In genomic region chr14:71237556-71237955, GRCh38 we compare ENCODE assay signal across 1 cellular context.
TF ChIP-seq lines count a peak whose summit lies in the region.

No MANE protein-coding gene starts in this region.

TF ChIP-seq in GM23338, 12 proteins besides CTCF, POLR2A, EP300 and RAD21 (continued from another document):
- TF ChIP-seq ZNF462 (CRISPR knock-in tag; IDR thresholded peaks at IDR 0.05) (no peak), ZNF331 (CRISPR knock-in tag; IDR thresholded peaks at IDR 0.05; ENCODE audit: low read depth) (no peak), POLR2AphosphoS5 (IDR thresholded peaks at IDR 0.05; ENCODE audit: low read depth) (no peak), JUNB (IDR thresholded peaks at IDR 0.05; ENCODE audit: unreplicated experiment) (no peak), ZNF114 (CRISPR knock-in tag; IDR thresholded peaks at IDR 0.05) (no peak), NANOG (IDR thresholded peaks at IDR 0.05; ENCODE audit: borderline replicate concordance) (no peak)
- TF ChIP-seq, protein P1, sequence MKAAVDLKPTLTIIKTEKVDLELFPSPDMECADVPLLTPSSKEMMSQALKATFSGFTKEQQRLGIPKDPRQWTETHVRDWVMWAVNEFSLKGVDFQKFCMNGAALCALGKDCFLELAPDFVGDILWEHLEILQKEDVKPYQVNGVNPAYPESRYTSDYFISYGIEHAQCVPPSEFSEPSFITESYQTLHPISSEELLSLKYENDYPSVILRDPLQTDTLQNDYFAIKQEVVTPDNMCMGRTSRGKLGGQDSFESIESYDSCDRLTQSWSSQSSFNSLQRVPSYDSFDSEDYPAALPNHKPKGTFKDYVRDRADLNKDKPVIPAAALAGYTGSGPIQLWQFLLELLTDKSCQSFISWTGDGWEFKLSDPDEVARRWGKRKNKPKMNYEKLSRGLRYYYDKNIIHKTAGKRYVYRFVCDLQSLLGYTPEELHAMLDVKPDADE (IDR thresholded peaks at IDR 0.05) = no peak
TF ChIP-seq in GM23338: peak in this region for 0.
